ENCODE assay signal across 24 cellular contexts in genomic region chr10:79928028-79928583, GRCh38. TPM values are rescaled to one million over a fixed set of nuclear protein-coding genes. Genes with fewer than 3 reads are reported as not detected.
DNase-seq lines count a peak whose midpoint lies in the region; ATAC-seq and TF ChIP-seq lines count a peak whose summit lies in the region.
"Had no signal": no experiment of that assay in that cellular context is flagged by ENCODE, and none has a peak within 500 bp of the region (broad histone marks: within the 10 kb centered on the region; RNA-seq: fewer than 3 reads in every experiment).

No MANE protein-coding gene starts in this region.

- intact Hi-C loops in activated CD8-positive, alpha-beta T cell treated with anti-CD3 and anti-CD28 coated beads for 36 hours (cut with micrococcal nuclease) = loop anchor here (10.0 kb wide), 1 partner anchor 363 kb away; the partner anchor contains the start of gene SFTPA2
- intact Hi-C loops in left lung (cut with DNase I) = loop anchor here in 1 of 2 donors (5.0 kb wide), 1 partner anchor 361 kb away; no protein-coding TSS in a partner anchor
- intact Hi-C loops in spleen (cut with DNase I; ENCODE audit: low total_unique reads) = loop anchor here (5.0 kb wide), 1 partner anchor 366 kb away; the partner anchor contains the start of gene SFTPA2

- peaks cover 27% of the 10 kb centered on the region for H3K27me3 Mint-ChIP-seq in activated CD8-positive, alpha-beta T cell treated with anti-CD3 and anti-CD28 coated beads, Interleukin-2, amount 10 ng/mL, durations not matched to agents 7 days and 5 days (ENCODE audit: low read depth)
- peaks cover 18% of the 10 kb centered on the region for H3K27me3 Mint-ChIP-seq in activated CD8-positive, alpha-beta T cell treated with anti-CD3 and anti-CD28 coated beads for 36 hours

- no peak overlapping the region for H3K4me2 ChIP-seq in Karpas-422 (ENCODE audit: low read depth, low read length, poor library complexity, severe bottlenecking)

- H3K27ac ChIP-seq in cingulate gyrus (ENCODE audit: low read depth, low read length) (peak overlapping the region; percentile 92), left lung (peak overlapping the region; percentile 1 to 28), spleen (peak overlapping the region in 4 of 8 donors; percentile 16 to 66 (median 66)), Karpas-422 (ENCODE audit: low read length) (no peak overlapping the region)
- H3K27ac ChIP-seq: HL-60 had no signal

- POLR2A ChIA-PET in activated CD8-positive, alpha-beta T cell treated with anti-CD3 and anti-CD28 coated beads, Interleukin-2, amount 10 ng/mL, durations not matched to agents 7 days and 5 days (lab: Charles Lee) = no interaction called here
- POLR2A ChIA-PET in activated CD8-positive, alpha-beta T cell treated with anti-CD3 and anti-CD28 coated beads for 36 hours (lab: Charles Lee) = interaction anchor here (1.3 kb wide), 1 partner anchor 13 kb away, joined by 3 read pairs; no protein-coding TSS in a partner anchor

- H3K9me2 ChIP-seq in Karpas-422 (replicated peaks; ENCODE audit: insufficient read depth, low read length) = no peaks in the 10 kb centered on the region

- H3K9me3 ChIP-seq in left lung (no peaks in the 10 kb centered on the region), spleen (peaks cover 0 to 7% (median 2%) of the 10 kb centered on the region in 8 donors), Karpas-422 (ENCODE audit: low read length) (no peaks in the 10 kb centered on the region)

- TF ChIP-seq POLR2A in spleen (IDR thresholded peaks at IDR 0.05) = no peak

- H3K4me3 ChIP-seq in left lung = no peak overlapping the region
- H3K4me3 ChIP-seq in spleen = no peak overlapping the region
- H3K4me3 ChIP-seq in Karpas-422 (ENCODE audit: low read length) = no peak overlapping the region

- no peak overlapping the region for H3K27ac Mint-ChIP-seq in activated CD8-positive, alpha-beta T cell treated with anti-CD3 and anti-CD28 coated beads, Interleukin-2, amount 10 ng/mL, durations not matched to agents 7 days and 5 days
- no peak overlapping the region for H3K27ac Mint-ChIP-seq in activated CD8-positive, alpha-beta T cell treated with anti-CD3 and anti-CD28 coated beads for 36 hours
- H3K27ac Mint-ChIP-seq: CD4-positive, alpha-beta memory T cell had no signal

- H3K4me3 Mint-ChIP-seq in activated CD8-positive, alpha-beta T cell treated with anti-CD3 and anti-CD28 coated beads, Interleukin-2, amount 10 ng/mL, durations not matched to agents 7 days and 5 days = no peak overlapping the region
- no peak overlapping the region for H3K4me3 Mint-ChIP-seq in activated CD8-positive, alpha-beta T cell treated with anti-CD3 and anti-CD28 coated beads for 36 hours
- H3K4me3 Mint-ChIP-seq: CD4-positive, alpha-beta memory T cell had no signal

- 76 to 92% (median 88%) methylated on average over 6 to 7 of the region's 7 CpGs for WGBS in spleen, 5 donors

- H3K36me3 Mint-ChIP-seq in activated CD8-positive, alpha-beta T cell treated with anti-CD3 and anti-CD28 coated beads, Interleukin-2, amount 10 ng/mL, durations not matched to agents 7 days and 5 days (ENCODE audit: low read depth) = no peaks in the 10 kb centered on the region
- H3K36me3 Mint-ChIP-seq in activated CD8-positive, alpha-beta T cell treated with anti-CD3 and anti-CD28 coated beads for 36 hours (ENCODE audit: low read depth) = no peaks in the 10 kb centered on the region
- H3K36me3 Mint-ChIP-seq: CD4-positive, alpha-beta memory T cell had no signal

- H3K36me3 ChIP-seq in left lung (no peaks in the 10 kb centered on the region), spleen (peaks cover 0 to 2% (median 0%) of the 10 kb centered on the region in 6 donors), Karpas-422 (ENCODE audit: insufficient read depth, low read length) (no peaks in the 10 kb centered on the region)

- H3K4me1 ChIP-seq in left lung = peaks cover 0 to 5% of the 10 kb centered on the region in 2 donors
- H3K4me1 ChIP-seq in spleen = peaks cover 5 to 15% (median 8%) of the 10 kb centered on the region in 6 donors
- no peaks in the 10 kb centered on the region for H3K4me1 ChIP-seq in Karpas-422 (ENCODE audit: low read length)

- H3K79me2 ChIP-seq in Karpas-422 (ENCODE audit: low read length) = no peaks in the 10 kb centered on the region

- H3K27me3 ChIP-seq in left lung = peaks cover 0 to 17% of the 10 kb centered on the region in 2 donors
- peaks cover 0 to 22% (median 4%) of the 10 kb centered on the region in 7 donors for H3K27me3 ChIP-seq in spleen (replicated peaks in 1 of 7)
- H3K27me3 ChIP-seq in Karpas-422 (ENCODE audit: low read length) = no peaks in the 10 kb centered on the region

- no peaks in the 10 kb centered on the region for H3K9me3 Mint-ChIP-seq in activated CD8-positive, alpha-beta T cell treated with anti-CD3 and anti-CD28 coated beads, Interleukin-2, amount 10 ng/mL, durations not matched to agents 7 days and 5 days (ENCODE audit: insufficient read depth)
- no peaks in the 10 kb centered on the region for H3K9me3 Mint-ChIP-seq in activated CD8-positive, alpha-beta T cell treated with anti-CD3 and anti-CD28 coated beads for 36 hours
- H3K9me3 Mint-ChIP-seq: CD4-positive, alpha-beta memory T cell had no signal

- TF ChIP-seq CTCF in activated CD8-positive, alpha-beta T cell treated with anti-CD3 and anti-CD28 coated beads for 36 hours (IDR thresholded peaks at IDR 0.05) = no peak
- TF ChIP-seq CTCF in left lung (IDR thresholded peaks at IDR 0.05) (no peak), spleen (IDR thresholded peaks at IDR 0.05 in 8 of 11, conservative IDR thresholded peaks at IDR 0.05 in 3 of 11) (no peak)

- no peak for ATAC-seq in activated CD8-positive, alpha-beta T cell treated with anti-CD3 and anti-CD28 coated beads, Interleukin-2, amount 10 ng/mL, durations not matched to agents 7 days and 5 days
- no peak for ATAC-seq in activated CD8-positive, alpha-beta T cell treated with anti-CD3 and anti-CD28 coated beads for 36 hours
- ATAC-seq in left lung = no peak
- ATAC-seq in GM21367 (IDR thresholded peaks at IDR 0.05; ENCODE audit: unreplicated experiment) = no peak

- no peaks in the 10 kb centered on the region for H3K4me1 Mint-ChIP-seq in activated CD8-positive, alpha-beta T cell treated with anti-CD3 and anti-CD28 coated beads, Interleukin-2, amount 10 ng/mL, durations not matched to agents 7 days and 5 days (ENCODE audit: low read depth)
- no peaks in the 10 kb centered on the region for H3K4me1 Mint-ChIP-seq in activated CD8-positive, alpha-beta T cell treated with anti-CD3 and anti-CD28 coated beads for 36 hours (ENCODE audit: low read depth)

- H2AFZ ChIP-seq in Karpas-422 (ENCODE audit: low read length) = no peak overlapping the region

- DNase-seq in activated CD8-positive, alpha-beta T cell treated with anti-CD3 and anti-CD28 coated beads, Interleukin-2, amount 10 ng/mL, durations not matched to agents 7 days and 5 days = peak; percentile 15
- no peak for DNase-seq in activated CD8-positive, alpha-beta T cell treated with anti-CD3 and anti-CD28 coated beads for 36 hours
- no peak for DNase-seq in left lung
- DNase-seq in spleen = peak; percentile 51
- no peak for DNase-seq in Karpas-422
- no peak for DNase-seq in middle frontal gyrus (ENCODE audit: extremely low spot score, low spot score)
- DNase-seq: 8988T; Calu3; CD4-positive, alpha-beta memory T cell; DMS53; HCEC 1CT; MV-4-11; NCI-H1417; NCI-H2029; NCI-H2171; NCI-H446; NCI-H69; NK-92 treated with Interleukin-12 subunit alpha and Interleukin-12 subunit beta, amount 100 ng/mL, for 24 hours; OCI-M1; RPMI8226 had no signal

- CTCF ChIA-PET in activated CD8-positive, alpha-beta T cell treated with anti-CD3 and anti-CD28 coated beads, Interleukin-2, amount 10 ng/mL, durations not matched to agents 7 days and 5 days (lab: Charles Lee) = interaction anchor here (0.6 to 1.8 kb wide), 2 partner anchors 9 to 37 kb away, joined by 3 to 5 read pairs; no protein-coding TSS in a partner anchor
- CTCF ChIA-PET in activated CD8-positive, alpha-beta T cell treated with anti-CD3 and anti-CD28 coated beads for 36 hours (lab: Charles Lee) = interaction anchor here (1.2 to 2.1 kb wide), 3 partner anchors 10 to 391 kb away, joined by 4 to 8 read pairs (median 5); no protein-coding TSS in a partner anchor

- H4K20me1 ChIP-seq in Karpas-422 (ENCODE audit: insufficient read depth, low read depth, low read length) = no peaks in the 10 kb centered on the region

- no peak overlapping the region for H3K9ac ChIP-seq in Karpas-422 (ENCODE audit: low read length)

RNA-seq across cellular contexts. Expression of gene SFTPD, which starts 20.8 kb away (rescaled TPM):
- total RNA-seq in activated CD8-positive, alpha-beta T cell treated with anti-CD3 and anti-CD28 coated beads, Interleukin-2, amount 10 ng/mL, durations not matched to agents 7 days and 5 days = not detected
- total RNA-seq in activated CD8-positive, alpha-beta T cell treated with anti-CD3 and anti-CD28 coated beads for 36 hours = not detected
- total RNA-seq in left lung (100 to 1,000 TPM; 323 to 878 TPM), spleen (not detected)
- under 1 TPM; 0.15 to 0.33 (median 0.19) TPM for polyA plus RNA-seq in spleen
- not detected in 2 replicates for total RNA-seq in Karpas-422 (2014; rRNA removed; shearing (Covaris generic); ENCODE audit: low replicate concordance)
- total RNA-seq: Calu3; CD4-positive, alpha-beta memory T cell had no signal
- polyA plus RNA-seq: BJ; CD4-positive, alpha-beta memory T cell had no signal

Comparison
In these comparisons a context has a peak if more than half of its experiments do, and no peak if none do; other contexts are left out.
1. DNase-seq: peak in activated CD8-positive, alpha-beta T cell treated with anti-CD3 and anti-CD28 coated beads, Interleukin-2, amount 10 ng/mL, durations not matched to agents 7 days and 5 days (single experiment) and spleen (single experiment); none in activated CD8-positive, alpha-beta T cell treated with anti-CD3 and anti-CD28 coated beads for 36 hours (single experiment), left lung (0 of 2), Karpas-422 (single experiment) and middle frontal gyrus (single experiment).
2. RNA of gene SFTPD, which starts 20.8 kb away (total RNA-seq): 323 to 878 TPM in left lung; not detected in spleen, not detected in activated CD8-positive, alpha-beta T cell treated with anti-CD3 and anti-CD28 coated beads, Interleukin-2, amount 10 ng/mL, durations not matched to agents 7 days and 5 days, not detected in activated CD8-positive, alpha-beta T cell treated with anti-CD3 and anti-CD28 coated beads for 36 hours and not detected in Karpas-422; every median in the first group is over 100 times any median in the second.